1 cellular context compared by ENCODE assay signal in the genomic region with DNA sequence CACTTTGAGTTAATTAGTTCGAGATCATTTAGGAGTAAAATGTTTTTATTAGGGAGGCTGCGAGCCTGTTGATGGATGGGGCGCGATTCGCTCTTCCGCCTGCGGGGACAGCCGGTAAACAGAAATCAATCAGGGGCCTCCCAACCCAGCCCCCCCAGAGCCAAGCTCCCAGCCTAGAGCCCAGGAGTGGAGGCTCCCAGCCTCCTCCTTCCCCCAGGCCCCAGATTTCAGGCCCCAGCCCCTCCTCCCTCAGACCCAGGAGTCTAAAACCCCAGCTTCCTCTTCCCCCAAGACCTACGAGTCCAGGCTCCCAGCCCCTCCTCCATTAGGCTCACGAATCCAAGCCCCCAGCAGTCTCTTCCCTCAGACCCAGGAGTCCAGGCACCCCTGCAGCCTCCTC.
TF ChIP-seq lines count a peak whose summit lies in the region.

No MANE protein-coding gene starts in this region.

TF ChIP-seq in SK-N-SH, 30 proteins besides CTCF, POLR2A, EP300 and RAD21 (continued from another document):
- TF ChIP-seq, protein P1, sequence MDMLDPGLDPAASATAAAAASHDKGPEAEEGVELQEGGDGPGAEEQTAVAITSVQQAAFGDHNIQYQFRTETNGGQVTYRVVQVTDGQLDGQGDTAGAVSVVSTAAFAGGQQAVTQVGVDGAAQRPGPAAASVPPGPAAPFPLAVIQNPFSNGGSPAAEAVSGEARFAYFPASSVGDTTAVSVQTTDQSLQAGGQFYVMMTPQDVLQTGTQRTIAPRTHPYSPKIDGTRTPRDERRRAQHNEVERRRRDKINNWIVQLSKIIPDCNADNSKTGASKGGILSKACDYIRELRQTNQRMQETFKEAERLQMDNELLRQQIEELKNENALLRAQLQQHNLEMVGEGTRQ (IDR thresholded peaks at IDR 0.05; ENCODE audit: borderline replicate concordance, low read depth, low read length), result no peak
- TF ChIP-seq RFX5 (IDR thresholded peaks at IDR 0.05; ENCODE audit: low read length) (no peak), FOSL2 (IDR thresholded peaks at IDR 0.05; ENCODE audit: borderline replicate concordance, low read depth) (no peak), PBX3 (IDR thresholded peaks at IDR 0.05) (no peak), NRF1 (IDR thresholded peaks at IDR 0.05; ENCODE audit: low read depth, low read length) (no peak), CHD2 (IDR thresholded peaks at IDR 0.05; ENCODE audit: low read length, partially characterized antibody) (no peak)
